18 cellular contexts compared by ENCODE assay signal in genomic region chr15:81380203-81380602, GRCh38. TPM values are rescaled to one million over a fixed set of nuclear protein-coding genes. Genes with fewer than 3 reads are reported as not detected.
DNase-seq lines count a peak whose midpoint lies in the region; ATAC-seq and TF ChIP-seq lines count a peak whose summit lies in the region.
"Had no signal": no experiment of that assay in that cellular context is flagged by ENCODE, and none has a peak within 500 bp of the region (broad histone marks: within the 10 kb centered on the region; RNA-seq: fewer than 3 reads in every experiment).

No MANE protein-coding gene starts in this region.

- H3K36me3 ChIP-seq in HEK293 (ENCODE audit: control insufficient read depth in 2 of 2, insufficient read depth in 1 of 2, low read length in 2 of 2) (no peaks in the 10 kb centered on the region), PC-3 (ENCODE audit: low read depth, low read length) (no peaks in the 10 kb centered on the region), mucosa of descending colon (ENCODE audit: low read depth) (no peaks in the 10 kb centered on the region), SJCRH30 (no peaks in the 10 kb centered on the region)
- H3K36me3 ChIP-seq: HAP-1 had no signal

- H3F3A ChIP-seq in PC-3 (ENCODE audit: low read length, unreplicated experiment) = no peaks in the 10 kb centered on the region

- no peak overlapping the region for H3K27ac Mint-ChIP-seq in T-helper 2 cell treated with Interferon-gamma antibody and Interleukin-4, amounts not matched to agents 5 μg/mL and 100 μg/mL, for 36 hours
- H3K27ac Mint-ChIP-seq: CD4-positive, CD25-positive, alpha-beta regulatory T cell; CD8-positive, alpha-beta T cell had no signal

- no peak for DNase-seq in PC-3
- no peak for DNase-seq in mucosa of descending colon
- DNase-seq in SJCRH30 = no peak
- DNase-seq in T-helper 2 cell treated with Interferon-gamma antibody and Interleukin-4, amounts not matched to agents 5 μg/mL and 100 μg/mL, for 36 hours (ENCODE audit: low spot score) = no peak
- DNase-seq: C1 segment of cervical spinal cord; Caco-2; CD4-positive, CD25-positive, alpha-beta regulatory T cell; DMS153; DND-41; GOT3 had no signal

- H3K4me3 Mint-ChIP-seq in T-helper 2 cell treated with Interferon-gamma antibody and Interleukin-4, amounts not matched to agents 5 μg/mL and 100 μg/mL, for 36 hours = no peak overlapping the region
- H3K4me3 Mint-ChIP-seq: CD4-positive, CD25-positive, alpha-beta regulatory T cell; CD8-positive, alpha-beta T cell had no signal

- H3K9me3 ChIP-seq in HEK293 (ENCODE audit: control insufficient read depth, insufficient read depth, low read depth, low read length) (no peaks in the 10 kb centered on the region), PC-3 (ENCODE audit: low read length) (no peaks in the 10 kb centered on the region), mucosa of descending colon (no peaks in the 10 kb centered on the region), SJCRH30 (replicated peaks) (no peaks in the 10 kb centered on the region)
- H3K9me3 ChIP-seq: Caco-2, HAP-1 had no signal

- H3K9me2 ChIP-seq in PC-3 (replicated peaks; ENCODE audit: low read length) = no peaks in the 10 kb centered on the region

- no peak overlapping the region for H2AFZ ChIP-seq in PC-3 (ENCODE audit: low read length)

- intact Hi-C loops in PC-3 (cut with micrococcal nuclease) (no loop called here), mucosa of descending colon (cut with DNase I, micrococcal nuclease) (no loop called here)

- H3K9me3 Mint-ChIP-seq in T-helper 2 cell treated with Interferon-gamma antibody and Interleukin-4, amounts not matched to agents 5 μg/mL and 100 μg/mL, for 36 hours = no peaks in the 10 kb centered on the region
- H3K9me3 Mint-ChIP-seq: CD4-positive, CD25-positive, alpha-beta regulatory T cell; CD8-positive, alpha-beta T cell had no signal

- CTCF ChIA-PET in HEK293 (lab: Yijun Ruan, JAX) = interaction anchor here (0.6 to 1.6 kb wide), 3 partner anchors 21 to 1848 kb away, joined by 3 to 7 read pairs (median 3); no protein-coding TSS in a partner anchor
- CTCF ChIA-PET in PC-3 (lab: Charles Lee) = no interaction called here

- peaks cover 13% of the 10 kb centered on the region for H3K4me1 Mint-ChIP-seq in T-helper 2 cell treated with Interferon-gamma antibody and Interleukin-4, amounts not matched to agents 5 μg/mL and 100 μg/mL, for 36 hours (ENCODE audit: low read depth)

- H3K27me3 ChIP-seq in PC-3 (ENCODE audit: low read length) (peaks cover 32% of the 10 kb centered on the region), SJCRH30 (peaks cover 12% of the 10 kb centered on the region; the same call in 1 of the 2 replicates)

- no peak for TF ChIP-seq CTCF in C4-2B (conservative IDR thresholded peaks at IDR 0.05)
- no peak for TF ChIP-seq CTCF in HEK293 (tag by site-specific recombination; IDR thresholded peaks at IDR 0.05)
- TF ChIP-seq CTCF in PC-3 (conservative IDR thresholded peaks at IDR 0.05; ENCODE audit: low read depth, low read length) = no peak
- TF ChIP-seq CTCF in mucosa of descending colon (IDR thresholded peaks at IDR 0.05) = no peak

- peak; percentile 35 for ATAC-seq in PC-3
- peak; percentile 42 for ATAC-seq in mucosa of descending colon
- no peak for ATAC-seq in GM21825 (IDR thresholded peaks at IDR 0.05; ENCODE audit: unreplicated experiment)
- no peak for ATAC-seq in GM18861 (IDR thresholded peaks at IDR 0.05; ENCODE audit: unreplicated experiment)
- ATAC-seq: CD8-positive, alpha-beta T cell had no signal

- no TSS peak for BruUV-seq in PC-3 (replicated peaks; lab: Mats Ljungman, UMichigan)

- no peak overlapping the region for H3K4me2 ChIP-seq in PC-3 (ENCODE audit: low read length)

- H3K4me1 ChIP-seq in HEK293 (ENCODE audit: control insufficient read depth, insufficient read depth, low read length) = no peaks in the 10 kb centered on the region
- H3K4me1 ChIP-seq in PC-3 (ENCODE audit: insufficient read depth, low read length) = no peaks in the 10 kb centered on the region
- H3K4me1 ChIP-seq in mucosa of descending colon (ENCODE audit: low read depth) = peaks cover 3% of the 10 kb centered on the region
- no peaks in the 10 kb centered on the region for H3K4me1 ChIP-seq in SJCRH30
- H3K4me1 ChIP-seq: HAP-1 had no signal

- H4K20me1 ChIP-seq in PC-3 (ENCODE audit: low read length) = no peaks in the 10 kb centered on the region

- POLR2A ChIA-PET in HEK293 (lab: Yijun Ruan, JAX) (no interaction called here), PC-3 (lab: Charles Lee; ENCODE audit: unreplicated experiment) (no interaction called here)

- peaks cover 6% of the 10 kb centered on the region for H3K27me3 Mint-ChIP-seq in T-helper 2 cell treated with Interferon-gamma antibody and Interleukin-4, amounts not matched to agents 5 μg/mL and 100 μg/mL, for 36 hours (ENCODE audit: low read depth)

- H3K9ac ChIP-seq in PC-3 (ENCODE audit: low read length) = no peak overlapping the region

- H3K4me3 ChIP-seq in HEK293 (ENCODE audit: low read depth, low read length) (no peak overlapping the region), PC-3 (ENCODE audit: low read length) (no peak overlapping the region), mucosa of descending colon (no peak overlapping the region), SJCRH30 (no peak overlapping the region)
- H3K4me3 ChIP-seq: HAP-1 had no signal

- H3K36me3 Mint-ChIP-seq in T-helper 2 cell treated with Interferon-gamma antibody and Interleukin-4, amounts not matched to agents 5 μg/mL and 100 μg/mL, for 36 hours (ENCODE audit: low read depth) = no peaks in the 10 kb centered on the region

- H3K27ac ChIP-seq in C4-2B (peak overlapping the region; percentile 39; the same call in 1 of the 2 replicates), HEK293 (ENCODE audit: extremely low read depth, low read depth, low read length) (no peak overlapping the region), PC-3 (ENCODE audit: low read length) (no peak overlapping the region), SJCRH30 (no peak overlapping the region)

- H3K79me2 ChIP-seq in PC-3 (ENCODE audit: low read length) = no peaks in the 10 kb centered on the region

TF ChIP-seq in HEK293, 187 proteins besides CTCF, POLR2A, EP300 and RAD21:
- no peak for TF ChIP-seq ZNF704 (tag by site-specific recombination; IDR thresholded peaks at IDR 0.05)
- TF ChIP-seq ZNF449 (tag by site-specific recombination; IDR thresholded peaks at IDR 0.05) = peak; percentile 61; the same call in 1 of the 2 replicates

RNA-seq across cellular contexts. Expression of gene TMC3, which starts 6.2 kb away (rescaled TPM):
- total RNA-seq in PC-3 (2014; rRNA removed) (not detected in 2 replicates), mucosa of descending colon (under 1 TPM in 1 of 3 donors, not detected in 2; 0.95 TPM)
- total RNA-seq in SJCRH30 (2014; rRNA removed; shearing (Covaris generic)) = 0.06 TPM in 1 of 2 replicates, not detected in the other
- total RNA-seq: A172; A673; Caco-2; CD4-positive, CD25-positive, alpha-beta regulatory T cell; CD8-positive, alpha-beta T cell had no signal

RNA-seq across cellular contexts. Expression of gene STARD5, which starts 56.3 kb away (rescaled TPM):
- 3.3 and 5.9 TPM in 2 replicates for total RNA-seq in PC-3 (2014; rRNA removed)
- total RNA-seq in mucosa of descending colon = 10 to 100 TPM; 16.6 to 38.9 (median 33.4) TPM
- 2.5 and 3.8 TPM in 2 replicates for total RNA-seq in SJCRH30 (2014; rRNA removed; shearing (Covaris generic))

Comparison
In these comparisons a context has a peak if more than half of its experiments do, and no peak if none do; other contexts are left out.
1. ATAC-seq: peak in PC-3 (single experiment) and mucosa of descending colon (single experiment); none in GM21825 (single experiment) and GM18861 (single experiment).